In the genomic region with DNA sequence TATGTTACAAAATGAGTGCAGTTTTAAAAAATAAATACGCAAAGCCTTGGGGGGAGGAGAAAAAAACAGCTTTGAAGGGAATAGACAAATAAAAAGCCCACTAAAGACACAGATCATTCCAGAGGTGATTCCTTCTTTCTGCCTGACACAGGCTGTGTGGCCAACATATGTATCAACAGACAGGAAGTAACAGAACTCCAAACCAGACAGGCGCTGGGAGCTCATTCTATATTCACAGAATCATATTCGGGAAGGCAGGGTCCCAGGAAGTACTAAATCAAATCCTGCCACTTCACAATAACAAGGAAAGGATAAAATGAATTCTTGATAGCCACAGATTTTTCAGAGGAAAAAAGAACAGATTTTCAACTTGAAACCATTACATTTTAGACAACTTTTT, we compare ENCODE assay signal across 2 cellular contexts.
TF ChIP-seq lines count a peak whose summit lies in the region.

No MANE protein-coding gene starts in this region.

TF ChIP-seq in GM23338, 12 proteins besides CTCF, POLR2A, EP300 and RAD21 (continues in another document):
- no peak for TF ChIP-seq ZNF114 (CRISPR knock-in tag; IDR thresholded peaks at IDR 0.05)
- no peak for TF ChIP-seq NANOG (IDR thresholded peaks at IDR 0.05; ENCODE audit: borderline replicate concordance)
- no peak for TF ChIP-seq REST (IDR thresholded peaks at IDR 0.05; ENCODE audit: unreplicated experiment)
- no peak for TF ChIP-seq JUNB (IDR thresholded peaks at IDR 0.05; ENCODE audit: unreplicated experiment)
- TF ChIP-seq ZNF331 (CRISPR knock-in tag; IDR thresholded peaks at IDR 0.05; ENCODE audit: low read depth) = no peak
- TF ChIP-seq CREB1 (CRISPR knock-in tag; IDR thresholded peaks at IDR 0.05; ENCODE audit: low read depth) = no peak
- no peak for TF ChIP-seq EZH2phosphoT487 (IDR thresholded peaks at IDR 0.05; ENCODE audit: unreplicated experiment)
- TF ChIP-seq STAT1 (IDR thresholded peaks at IDR 0.05; ENCODE audit: unreplicated experiment) = no peak
- no peak for TF ChIP-seq ZNF462 (CRISPR knock-in tag; IDR thresholded peaks at IDR 0.05)
- TF ChIP-seq POLR2AphosphoS5 (IDR thresholded peaks at IDR 0.05; ENCODE audit: low read depth) = no peak

TF ChIP-seq in HepG2, 621 proteins besides CTCF, POLR2A, EP300 and RAD21:
- TF ChIP-seq ZNF556 (CRISPR knock-in tag; IDR thresholded peaks at IDR 0.05; ENCODE audit: borderline replicate concordance) = no peak
- TF ChIP-seq MBD4 (IDR thresholded peaks at IDR 0.05; ENCODE audit: borderline replicate concordance, low read length) = no peak
- no peak for TF ChIP-seq NFE2L2 (IDR thresholded peaks at IDR 0.05; ENCODE audit: low read length)
- TF ChIP-seq HDAC6 (IDR thresholded peaks at IDR 0.05; ENCODE audit: low read depth, low read length) = no peak
- no peak for TF ChIP-seq SP5 (CRISPR knock-in tag; IDR thresholded peaks at IDR 0.05; ENCODE audit: borderline replicate concordance, low read depth)
- TF ChIP-seq ZNF136 (CRISPR knock-in tag; IDR thresholded peaks at IDR 0.05; ENCODE audit: low read depth) = no peak
- TF ChIP-seq NCOR1 (IDR thresholded peaks at IDR 0.05; ENCODE audit: borderline replicate concordance, low read length) = no peak
- no peak for TF ChIP-seq IRX3 (CRISPR knock-in tag; IDR thresholded peaks at IDR 0.05; ENCODE audit: borderline replicate concordance, low read depth)
- TF ChIP-seq ADNP (CRISPR knock-in tag; IDR thresholded peaks at IDR 0.05) = no peak
- no peak for TF ChIP-seq ZNF564 (CRISPR knock-in tag; IDR thresholded peaks at IDR 0.05)
- TF ChIP-seq FIP1L1 (IDR thresholded peaks at IDR 0.05; ENCODE audit: borderline replicate concordance, insufficient read depth, low read depth, low read length) = no peak
- no peak for TF ChIP-seq DNMT3B (CRISPR knock-in tag; conservative IDR thresholded peaks at IDR 0.05)
- TF ChIP-seq U2AF1 (optimal IDR thresholded peaks at IDR 0.05; ENCODE audit: low read depth, low read length) = no peak
- TF ChIP-seq ZNF207 (IDR thresholded peaks at IDR 0.05; ENCODE audit: borderline replicate concordance) = no peak
- TF ChIP-seq, protein P1, sequence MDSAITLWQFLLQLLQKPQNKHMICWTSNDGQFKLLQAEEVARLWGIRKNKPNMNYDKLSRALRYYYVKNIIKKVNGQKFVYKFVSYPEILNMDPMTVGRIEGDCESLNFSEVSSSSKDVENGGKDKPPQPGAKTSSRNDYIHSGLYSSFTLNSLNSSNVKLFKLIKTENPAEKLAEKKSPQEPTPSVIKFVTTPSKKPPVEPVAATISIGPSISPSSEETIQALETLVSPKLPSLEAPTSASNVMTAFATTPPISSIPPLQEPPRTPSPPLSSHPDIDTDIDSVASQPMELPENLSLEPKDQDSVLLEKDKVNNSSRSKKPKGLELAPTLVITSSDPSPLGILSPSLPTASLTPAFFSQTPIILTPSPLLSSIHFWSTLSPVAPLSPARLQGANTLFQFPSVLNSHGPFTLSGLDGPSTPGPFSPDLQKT (CRISPR knock-in tag; IDR thresholded peaks at IDR 0.05; ENCODE audit: borderline replicate concordance) = no peak
